Comparison of ENCODE assay signal across 8 cellular contexts in genomic region chr6:99424022-99424421, GRCh38. TPM values are rescaled to one million over a fixed set of nuclear protein-coding genes. Genes with fewer than 3 reads are reported as not detected.
DNase-seq lines count a peak whose midpoint lies in the region; ATAC-seq and TF ChIP-seq lines count a peak whose summit lies in the region.

No MANE protein-coding gene starts in this region.

- H3K4me1 ChIP-seq in adipocyte (ENCODE audit: control insufficient read depth, insufficient read depth, low read length), result peaks cover 32% of the 10 kb centered on the region
- peaks cover 3 to 45% (median 37%) of the 10 kb centered on the region in 4 donors for H3K4me1 ChIP-seq in liver (ENCODE audit: control insufficient read depth in 4 of 4, insufficient read depth in 4 of 4, low read length in 3 of 4)
- H3K4me1 ChIP-seq in thymus (ENCODE audit: control insufficient read depth, insufficient read depth, low read length), result peaks cover 10% of the 10 kb centered on the region

- CTCF ChIA-PET in activated CD4-positive, alpha-beta T cell treated with anti-CD3 and anti-CD28 coated beads, Interleukin-2, amount 10 ng/mL, durations not matched to agents 7 days and 5 days (lab: Charles Lee), result interaction anchor here (0.6 kb wide), 1 partner anchor 23 kb away, joined by 3 read pairs; no protein-coding TSS in a partner anchor

- H3K4me3 Mint-ChIP-seq in activated CD4-positive, alpha-beta T cell treated with anti-CD3 and anti-CD28 coated beads, Interleukin-2, amount 10 ng/mL, durations not matched to agents 7 days and 5 days, result peak overlapping the region; percentile 88

- H3K9ac ChIP-seq in adipocyte (ENCODE audit: low read length) (peak overlapping the region; percentile 96), liver (ENCODE audit: low read depth in 1 of 2, low read length in 2 of 2) (peak overlapping the region; percentile 93 to 95)

- no peak for DNase-seq in activated CD4-positive, alpha-beta T cell treated with anti-CD3 and anti-CD28 coated beads, Interleukin-2, amount 10 ng/mL, durations not matched to agents 7 days and 5 days
- no peak for DNase-seq in activated CD4-positive, alpha-beta T cell treated with anti-CD3 and anti-CD28 coated beads, Interleukin-2, amount 50 U/mL, for 4 hours
- DNase-seq in adipocyte (ENCODE audit: low read depth), result no peak
- DNase-seq in kidney tubule cell (ENCODE audit: low spot score), result no peak
- no peak for DNase-seq in NCI-H2107 (lab: John Stamatoyannopoulos, UW)

- 27% methylated on average over 5 of the region's 5 CpGs for WGBS in liver
- 89% methylated on average over 5 of the region's 5 CpGs for WGBS in thymus

- no peak for TF ChIP-seq RAD21 in liver (IDR thresholded peaks at IDR 0.05)

- H3K9me3 ChIP-seq in adipocyte (ENCODE audit: control insufficient read depth, low read length) (no peaks in the 10 kb centered on the region), liver (ENCODE audit: control insufficient read depth in 4 of 4, low read length in 3 of 4) (no peaks in the 10 kb centered on the region), thymus (ENCODE audit: control insufficient read depth) (no peaks in the 10 kb centered on the region)

- H3K36me3 Mint-ChIP-seq in activated CD4-positive, alpha-beta T cell treated with anti-CD3 and anti-CD28 coated beads, Interleukin-2, amount 10 ng/mL, durations not matched to agents 7 days and 5 days (ENCODE audit: low read depth), result peaks cover 27% of the 10 kb centered on the region

- no peaks in the 10 kb centered on the region for H3K27me3 ChIP-seq in adipocyte (replicated peaks; ENCODE audit: control insufficient read depth, insufficient read depth, low read length)
- H3K27me3 ChIP-seq in liver (ENCODE audit: control insufficient read depth in 4 of 4, insufficient read depth in 4 of 4, low read length in 3 of 4), result no peaks in the 10 kb centered on the region
- H3K27me3 ChIP-seq in thymus (ENCODE audit: control insufficient read depth, insufficient read depth), result no peaks in the 10 kb centered on the region

- TF ChIP-seq CTCF in liver (IDR thresholded peaks at IDR 0.05; ENCODE audit: low read depth, low read length, missing input control), result no peak

- peak overlapping the region; percentile 93 for H3K4me3 ChIP-seq in adipocyte (ENCODE audit: low read length)
- H3K4me3 ChIP-seq in liver (ENCODE audit: low read depth in 1 of 3, low read length in 3 of 3), result peak overlapping the region; percentile 60 to 94 (median 75)
- peak overlapping the region; percentile 99 for H3K4me3 ChIP-seq in thymus (ENCODE audit: low read length)

- H3K27ac ChIP-seq in liver (ENCODE audit: low read depth in 1 of 2, low read length in 2 of 2) (peak overlapping the region; percentile 97), thymus (ENCODE audit: low read depth) (no peak overlapping the region)

- peaks cover 55% of the 10 kb centered on the region for H3K4me1 Mint-ChIP-seq in activated CD4-positive, alpha-beta T cell treated with anti-CD3 and anti-CD28 coated beads, Interleukin-2, amount 10 ng/mL, durations not matched to agents 7 days and 5 days

- H3K36me3 ChIP-seq in adipocyte (ENCODE audit: control insufficient read depth, insufficient read depth, low read length, severe bottlenecking) (no peaks in the 10 kb centered on the region), liver (ENCODE audit: control insufficient read depth in 4 of 4, insufficient read depth in 3 of 4, low read depth in 1 of 4, low read length in 3 of 4) (no peaks in the 10 kb centered on the region), thymus (ENCODE audit: control insufficient read depth, insufficient read depth) (no peaks in the 10 kb centered on the region)

- no peaks in the 10 kb centered on the region for H3K27me3 Mint-ChIP-seq in activated CD4-positive, alpha-beta T cell treated with anti-CD3 and anti-CD28 coated beads, Interleukin-2, amount 10 ng/mL, durations not matched to agents 7 days and 5 days

- ATAC-seq in GM21515 (IDR thresholded peaks at IDR 0.05; ENCODE audit: unreplicated experiment), result no peak

- H3K9me3 Mint-ChIP-seq in activated CD4-positive, alpha-beta T cell treated with anti-CD3 and anti-CD28 coated beads, Interleukin-2, amount 10 ng/mL, durations not matched to agents 7 days and 5 days, result no peaks in the 10 kb centered on the region

- POLR2A ChIA-PET in activated CD4-positive, alpha-beta T cell treated with anti-CD3 and anti-CD28 coated beads, Interleukin-2, amount 10 ng/mL, durations not matched to agents 7 days and 5 days (lab: Charles Lee), result interaction anchor here (0.6 kb wide), 1 partner anchor 10 kb away, joined by 4 read pairs; no protein-coding TSS in a partner anchor

- peak overlapping the region; percentile 99 for H3K27ac Mint-ChIP-seq in activated CD4-positive, alpha-beta T cell treated with anti-CD3 and anti-CD28 coated beads, Interleukin-2, amount 10 ng/mL, durations not matched to agents 7 days and 5 days

TF ChIP-seq in liver, 16 proteins besides CTCF, POLR2A, EP300 and RAD21:
- TF ChIP-seq FOXA1 (IDR thresholded peaks at IDR 0.05), result no peak
- TF ChIP-seq HNF4A (conservative IDR thresholded peaks at IDR 0.05), result peak; percentile 50 to 51
- TF ChIP-seq SP1 (IDR thresholded peaks at IDR 0.05), result peak; percentile 50
- no peak for TF ChIP-seq RXRA (IDR thresholded peaks at IDR 0.05)

RNA-seq across cellular contexts. Expression of gene PNISR, which starts 1.1 kb away (rescaled TPM):
- total RNA-seq in activated CD4-positive, alpha-beta T cell treated with anti-CD3 and anti-CD28 coated beads, Interleukin-2, amount 10 ng/mL, durations not matched to agents 7 days and 5 days, result 100 to 1,000 TPM; 138 to 143 TPM
- 10 to 100 TPM; 34.4 to 88.7 TPM for total RNA-seq in liver
- polyA plus RNA-seq in liver, result 10 to 100 TPM in 1 of 2 donors, 1 to 10 TPM in 1; 9.8 to 62.3 TPM
- 86.9 TPM for polyA plus RNA-seq in thymus

RNA-seq across cellular contexts. Expression of gene COQ3, which starts 30.0 kb away (rescaled TPM):
- total RNA-seq in activated CD4-positive, alpha-beta T cell treated with anti-CD3 and anti-CD28 coated beads, Interleukin-2, amount 10 ng/mL, durations not matched to agents 7 days and 5 days, result 1 to 10 TPM; 8.2 to 8.3 TPM
- 1 to 10 TPM; 3.8 to 7.1 TPM for total RNA-seq in liver
- polyA plus RNA-seq in liver (1 to 10 TPM; 8.8 to 9.4 TPM), thymus (16.9 TPM)
